ENCODE assay signal across 26 cellular contexts in genomic region chr5:31908396-31908795, GRCh38.
"Had no signal": no experiment of that assay in that cellular context is flagged by ENCODE, and none has a peak within 500 bp of the region (broad histone marks: within the 10 kb centered on the region; RNA-seq: fewer than 3 reads in every experiment).

No MANE protein-coding gene starts in this region.

- H3K27ac Mint-ChIP-seq: natural killer cell; stimulated activated naive CD8-positive, alpha-beta T cell treated with anti-CD3 and anti-CD28 coated beads, Interleukin-15, amount 100 ng/mL, for 72 hours had no signal

- H3K36me3 Mint-ChIP-seq: immature natural killer cell, natural killer cell had no signal

- H3K4me1 Mint-ChIP-seq: immature natural killer cell, natural killer cell had no signal

- DNase-seq: dermis blood vessel endothelial cell; effector memory CD4-positive, alpha-beta T cell; erythroblast; esophagus squamous epithelium; foreskin melanocyte; glutamatergic neuron; heart right ventricle; hippocampal formation; immature natural killer cell; islet precursor cell; kidney glomerular epithelial cell; left colon; left ventricle myocardium inferior; mammary epithelial cell; mesendoderm; midbrain; natural killer cell; pancreas; right lobe of liver; small intestine; stimulated activated CD4-positive, alpha-beta T cell treated with anti-CD3 and anti-CD28 coated beads, Interleukin-15, amount 100 ng/mL, for 24 hours; stimulated activated CD4-positive, alpha-beta T cell treated with anti-CD3 and anti-CD28 coated beads, Interleukin-4, amount 100 ng/mL, for 1 hour; stimulated activated CD8-positive, alpha-beta memory T cell treated with anti-CD3 and anti-CD28 coated beads, Interleukin-4, amount 100 ng/mL, for 48 hours; stimulated activated naive CD8-positive, alpha-beta T cell treated with anti-CD3 and anti-CD28 coated beads, Interleukin-15, amount 100 ng/mL, for 72 hours; transverse colon had no signal

- H3K27me3 Mint-ChIP-seq: stimulated activated naive CD8-positive, alpha-beta T cell treated with anti-CD3 and anti-CD28 coated beads, Interleukin-15, amount 100 ng/mL, for 72 hours had no signal

- H3K4me3 Mint-ChIP-seq: immature natural killer cell; natural killer cell; stimulated activated naive CD8-positive, alpha-beta T cell treated with anti-CD3 and anti-CD28 coated beads, Interleukin-15, amount 100 ng/mL, for 72 hours had no signal

- FAIRE-seq: pancreas, small intestine had no signal

- ATAC-seq: left colon; natural killer cell; pancreas; right lobe of liver; stimulated activated naive CD8-positive, alpha-beta T cell treated with anti-CD3 and anti-CD28 coated beads, Interleukin-15, amount 100 ng/mL, for 72 hours; upper lobe of right lung had no signal

- H3K9me3 Mint-ChIP-seq: immature natural killer cell; natural killer cell; stimulated activated naive CD8-positive, alpha-beta T cell treated with anti-CD3 and anti-CD28 coated beads, Interleukin-15, amount 100 ng/mL, for 72 hours had no signal
